23 cellular contexts compared by ENCODE assay signal in genomic region chr1:15452216-15452615, GRCh38. TPM values are rescaled to one million over a fixed set of nuclear protein-coding genes. Genes with fewer than 3 reads are reported as not detected.
"Had no signal": no experiment of that assay in that cellular context is flagged by ENCODE, and none has a peak within 500 bp of the region (broad histone marks: within the 10 kb centered on the region; RNA-seq: fewer than 3 reads in every experiment).

No MANE protein-coding gene starts in this region.

- H3K4me1 ChIP-seq: adrenal gland, thyroid gland, uterus had no signal

- FAIRE-seq: kidney had no signal

- DNase-seq: activated CD4-positive, alpha-beta memory T cell treated with anti-CD3 and anti-CD28 coated beads, Interleukin-2, amount 10 ng/mL, durations not matched to agents 7 days and 5 days; activated CD4-positive, alpha-beta T cell treated with anti-CD3 and anti-CD28 coated beads for 4 hours; activated effector memory CD4-positive, alpha-beta T cell treated with anti-CD3 and anti-CD28 coated beads, Interleukin-2, amount 50 U/mL, for 16 hours; activated T-cell treated with anti-CD3 and anti-CD28 coated beads, Interleukin-2, amount 50 U/mL, for 4 hours; adrenal gland; dorsolateral prefrontal cortex; endodermal cell; hypothalamus; kidney; left ventricle myocardium superior; mesendoderm; occipital lobe; T-helper 17 cell; thyroid gland; uterus had no signal

- H3K27me3 ChIP-seq: adrenal gland, dorsolateral prefrontal cortex, thyroid gland, uterus had no signal

- H3K27ac ChIP-seq: adrenal gland, dorsolateral prefrontal cortex, thyroid gland, uterus had no signal

- H3K4me2 ChIP-seq: smooth muscle cell had no signal

- H3K36me3 ChIP-seq: adrenal gland, thyroid gland, uterus had no signal

- H3K4me3 ChIP-seq: adrenal gland, dorsolateral prefrontal cortex, smooth muscle cell, thyroid gland, uterus had no signal

- H3K9me3 ChIP-seq: adrenal gland, thyroid gland had no signal

- ATAC-seq: activated T-cell treated with anti-CD3 and anti-CD28 coated beads, Interleukin-2, amount 50 U/mL, for 4 hours; left ventricle myocardium superior; right cardiac atrium; T-helper 17 cell; WTC11 had no signal

RNA-seq across cellular contexts. Expression of gene CELA2A, which starts 4.3 kb away (rescaled TPM):
- total RNA-seq: activated CD4-positive, alpha-beta memory T cell treated with anti-CD3 and anti-CD28 coated beads, Interleukin-2, amount 10 ng/mL, durations not matched to agents 7 days and 5 days; cardiac septum; dorsolateral prefrontal cortex; endodermal cell; epithelial cell of proximal tubule; glomerular endothelial cell; kidney; left ventricle myocardium superior; natural killer cell treated with Interleukin-12 subunit alpha and Interleukin-12 subunit beta and Interleukin-15 and Interleukin-18, amount 100 ng/mL, for 72 hours; occipital lobe; progenitor cell of endocrine pancreas; right cardiac atrium; T-helper 17 cell; thyroid gland; uterus had no signal
- polyA plus RNA-seq: right cardiac atrium, smooth muscle cell had no signal

RNA-seq across cellular contexts. Expression of gene CTRC, which starts 14.0 kb away (rescaled TPM):
- total RNA-seq: cardiac septum, endodermal cell, epithelial cell of proximal tubule, glomerular endothelial cell, left ventricle myocardium superior, occipital lobe, smooth muscle cell had no signal
- polyA plus RNA-seq: right cardiac atrium had no signal

RNA-seq across cellular contexts. Expression of gene CELA2B, which starts 23.7 kb away (rescaled TPM):
- total RNA-seq: activated CD4-positive, alpha-beta memory T cell treated with anti-CD3 and anti-CD28 coated beads, Interleukin-2, amount 10 ng/mL, durations not matched to agents 7 days and 5 days; cardiac septum; dorsolateral prefrontal cortex; endodermal cell; epithelial cell of proximal tubule; glomerular endothelial cell; kidney; left ventricle myocardium superior; natural killer cell treated with Interleukin-12 subunit alpha and Interleukin-12 subunit beta and Interleukin-15 and Interleukin-18, amount 100 ng/mL, for 72 hours; occipital lobe; progenitor cell of endocrine pancreas; right cardiac atrium; smooth muscle cell; T-helper 17 cell; thyroid gland; uterus; WTC11 had no signal
- polyA plus RNA-seq: right cardiac atrium, smooth muscle cell had no signal
